ENCODE assay signal across 1 cellular context in the genomic region with DNA sequence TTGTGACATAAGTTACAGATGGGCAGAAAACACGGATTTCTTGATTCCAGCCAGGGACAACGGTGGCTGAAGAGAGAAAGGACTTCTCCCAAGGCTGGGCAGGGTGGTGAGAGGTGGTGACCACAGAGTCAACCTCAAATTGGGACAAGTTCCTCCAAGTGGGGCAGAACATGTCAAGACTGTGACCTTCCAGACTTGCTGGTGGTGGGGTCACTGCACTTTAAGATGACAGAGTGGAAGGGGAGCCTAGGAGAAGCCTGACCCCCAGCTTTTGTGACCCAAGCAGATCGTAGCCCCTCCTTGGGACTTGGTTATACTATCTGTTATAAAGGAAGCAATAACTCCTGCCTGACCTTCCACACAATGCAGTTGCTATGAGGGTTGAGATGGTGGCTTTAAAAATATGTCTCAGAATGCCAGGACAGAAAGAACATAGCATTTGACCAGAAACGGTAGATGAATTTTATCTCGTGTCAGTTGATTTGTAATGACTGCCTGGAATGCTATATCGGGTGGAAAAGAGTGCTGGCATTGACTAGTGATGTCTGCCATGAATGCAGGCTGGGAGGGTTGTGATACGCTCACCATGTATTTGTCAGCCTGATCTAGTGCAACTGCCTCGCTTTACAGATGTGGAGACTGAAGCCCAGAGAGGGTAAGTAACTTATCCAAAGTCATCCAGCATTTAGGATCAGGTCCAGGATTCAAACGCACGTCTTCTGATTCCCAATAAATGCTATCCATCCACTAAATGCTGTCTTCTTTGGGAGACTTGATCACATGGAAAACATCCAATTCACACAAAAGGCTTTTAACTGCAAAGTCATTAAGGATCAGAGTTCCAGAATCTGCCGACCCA.
A peak's percentile ranks its signal among the peaks of the same experiment; 100 is the strongest.
TF ChIP-seq lines count a peak whose summit lies in the region.

No MANE protein-coding gene starts in this region.

TF ChIP-seq in K562, 482 proteins besides CTCF, POLR2A, EP300 and RAD21:
- TF ChIP-seq ZMIZ1 (IDR thresholded peaks at IDR 0.05; ENCODE audit: low read depth in 2 of 2, low read length in 2 of 2), result peak in 1 of 2 experiments; percentile 74; a peak in 2 of 4 replicates
- 0 out of 2 replicates have a peak, but pooled peaks have one; percentile 45 for TF ChIP-seq ZNF23 (CRISPR knock-in tag; IDR thresholded peaks at IDR 0.05)
- TF ChIP-seq MLLT1 (IDR thresholded peaks at IDR 0.05), result peak in 1 of 2 experiments; percentile 96; a peak in 2 of 4 replicates
- peak; percentile 95 for TF ChIP-seq ZBTB17 (CRISPR knock-in tag; IDR thresholded peaks at IDR 0.05)
- 0 out of 4 replicates have a peak, but pooled peaks of 1 of the 2 experiments have one; percentile 17 for TF ChIP-seq KDM1A (IDR thresholded peaks at IDR 0.05)
- peak; percentile 76 for TF ChIP-seq BCOR (IDR thresholded peaks at IDR 0.05)
- TF ChIP-seq, protein P1, sequence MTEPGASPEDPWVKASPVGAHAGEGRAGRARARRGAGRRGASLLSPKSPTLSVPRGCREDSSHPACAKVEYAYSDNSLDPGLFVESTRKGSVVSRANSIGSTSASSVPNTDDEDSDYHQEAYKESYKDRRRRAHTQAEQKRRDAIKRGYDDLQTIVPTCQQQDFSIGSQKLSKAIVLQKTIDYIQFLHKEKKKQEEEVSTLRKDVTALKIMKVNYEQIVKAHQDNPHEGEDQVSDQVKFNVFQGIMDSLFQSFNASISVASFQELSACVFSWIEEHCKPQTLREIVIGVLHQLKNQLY (CRISPR knock-in tag; conservative IDR thresholded peaks at IDR 0.05), result no peak
- no peak for TF ChIP-seq ARNT (IDR thresholded peaks at IDR 0.05)
- TF ChIP-seq POLR2G (IDR thresholded peaks at IDR 0.05; ENCODE audit: low read depth, low read length), result no peak
- no peak for TF ChIP-seq ZKSCAN3 (CRISPR knock-in tag; IDR thresholded peaks at IDR 0.05)
- TF ChIP-seq RBM25 (IDR thresholded peaks at IDR 0.05; ENCODE audit: low read depth, low read length, severe bottlenecking), result peak; percentile 65
- no peak for TF ChIP-seq PURB (CRISPR knock-in tag; IDR thresholded peaks at IDR 0.05; ENCODE audit: low read depth)
